ENCODE assay signal across 19 cellular contexts in the genomic region with DNA sequence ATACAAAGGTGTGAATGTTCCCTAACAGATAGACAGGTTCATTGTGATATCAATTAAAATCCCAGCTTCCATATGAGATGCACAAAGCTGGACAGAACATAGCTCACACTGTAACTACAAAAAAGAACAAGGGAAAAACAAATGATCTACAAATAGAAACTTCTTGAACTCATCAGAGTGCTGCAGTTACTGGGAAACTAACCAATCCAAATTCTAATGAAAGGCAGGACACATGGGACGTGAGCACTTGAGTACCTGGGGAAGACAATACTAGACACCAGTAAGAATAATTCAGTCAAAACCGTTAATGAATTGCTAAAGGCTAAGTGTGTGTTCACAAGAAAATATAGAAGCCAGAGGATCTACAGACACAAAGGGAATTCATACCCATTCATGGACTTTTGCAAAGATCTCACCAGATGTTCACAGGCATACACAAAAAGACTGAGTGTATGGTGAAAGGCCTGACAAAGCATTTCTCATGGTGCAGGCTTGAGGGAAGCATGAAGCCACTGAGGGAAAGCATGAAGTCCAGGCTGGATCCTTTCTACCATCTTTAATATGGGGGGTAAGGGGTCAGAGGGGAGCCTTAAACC. TPM values are rescaled to one million over a fixed set of nuclear protein-coding genes. Genes with fewer than 3 reads are reported as not detected.
"Had no signal": no experiment of that assay in that cellular context is flagged by ENCODE, and none has a peak within 500 bp of the region (broad histone marks: within the 10 kb centered on the region; RNA-seq: fewer than 3 reads in every experiment).

No MANE protein-coding gene starts in this region.

- H3K4me1 ChIP-seq: psoas muscle, right lobe of liver had no signal

- H3K4me1 Mint-ChIP-seq: activated CD4-positive, alpha-beta T cell treated with anti-CD3 and anti-CD28 coated beads for 36 hours; stimulated activated naive CD8-positive, alpha-beta T cell treated with anti-CD3 and anti-CD28 coated beads, Interleukin-15, amount 100 ng/mL, for 72 hours had no signal

- DNase-seq: activated CD4-positive, alpha-beta T cell treated with anti-CD3 and anti-CD28 coated beads for 36 hours; activated CD4-positive, alpha-beta T cell treated with anti-CD3 and anti-CD28 coated beads, Interleukin-2, amount 50 U/mL, for 48 hours; activated gamma-delta T cell treated with Interleukin-2 at 50 U/mL for 16 hours; caudate nucleus; dorsolateral prefrontal cortex; hippocampal formation; psoas muscle; right lobe of liver; small intestine; stimulated activated CD4-positive, alpha-beta T cell treated with anti-CD3 and anti-CD28 coated beads, Interleukin-15, amount 100 ng/mL, for 24 hours; stimulated activated CD4-positive, alpha-beta T cell treated with anti-CD3 and anti-CD28 coated beads, Interleukin-2, amount 100 ng/mL, for 48 hours; stimulated activated naive CD8-positive, alpha-beta T cell treated with anti-CD3 and anti-CD28 coated beads, Interleukin-15, amount 100 ng/mL, for 72 hours; SW 1271 had no signal

- H3K27ac Mint-ChIP-seq: activated CD4-positive, alpha-beta T cell treated with anti-CD3 and anti-CD28 coated beads for 36 hours; stimulated activated naive CD8-positive, alpha-beta T cell treated with anti-CD3 and anti-CD28 coated beads, Interleukin-15, amount 100 ng/mL, for 72 hours; type B pancreatic cell had no signal

- H3K27ac ChIP-seq: psoas muscle, right lobe of liver had no signal

- H3K9me3 Mint-ChIP-seq: activated naive CD4-positive, alpha-beta T cell treated with anti-CD3 and anti-CD28 coated beads, Interleukin-2, amount 50 U/mL, for 72 hours; stimulated activated naive CD8-positive, alpha-beta T cell treated with anti-CD3 and anti-CD28 coated beads, Interleukin-15, amount 100 ng/mL, for 72 hours; type B pancreatic cell had no signal

- H3K4me3 Mint-ChIP-seq: activated CD4-positive, alpha-beta T cell treated with anti-CD3 and anti-CD28 coated beads for 36 hours; stimulated activated naive CD8-positive, alpha-beta T cell treated with anti-CD3 and anti-CD28 coated beads, Interleukin-15, amount 100 ng/mL, for 72 hours; type B pancreatic cell had no signal

- ATAC-seq: activated CD4-positive, alpha-beta T cell treated with anti-CD3 and anti-CD28 coated beads for 36 hours; activated naive CD4-positive, alpha-beta T cell treated with anti-CD3 and anti-CD28 coated beads, Interleukin-2, amount 50 U/mL, for 72 hours; right lobe of liver; stimulated activated naive CD8-positive, alpha-beta T cell treated with anti-CD3 and anti-CD28 coated beads, Interleukin-15, amount 100 ng/mL, for 72 hours had no signal

- H3K9me3 ChIP-seq: psoas muscle, right lobe of liver had no signal

- H3K27me3 Mint-ChIP-seq: activated CD4-positive, alpha-beta T cell treated with anti-CD3 and anti-CD28 coated beads for 36 hours; stimulated activated naive CD8-positive, alpha-beta T cell treated with anti-CD3 and anti-CD28 coated beads, Interleukin-15, amount 100 ng/mL, for 72 hours; type B pancreatic cell had no signal

- H3K27me3 ChIP-seq: dorsolateral prefrontal cortex, right lobe of liver had no signal

- H3K4me3 ChIP-seq: dorsolateral prefrontal cortex, psoas muscle, right lobe of liver had no signal

- H3K36me3 ChIP-seq: right lobe of liver had no signal

RNA-seq across cellular contexts. Expression of a gene that starts 7.8 kb away (rescaled TPM):
- total RNA-seq: activated CD4-positive, alpha-beta T cell treated with anti-CD3 and anti-CD28 coated beads for 36 hours; activated naive CD4-positive, alpha-beta T cell treated with anti-CD3 and anti-CD28 coated beads, Interleukin-2, amount 50 U/mL, for 72 hours; glomerular endothelial cell; lung microvascular endothelial cell; osteocyte; right lobe of liver; T-helper 2 cell treated with Interferon-gamma antibody and Interleukin-4, amounts not matched to agents 100 ng/mL and 5 ng/mL, for 36 hours had no signal
